Comparison of ENCODE assay signal across 1 cellular context in genomic region chr4:145566086-145566708, GRCh38.
TF ChIP-seq lines count a peak whose summit lies in the region.

No MANE protein-coding gene starts in this region.

TF ChIP-seq in HCT116, 20 proteins besides CTCF, POLR2A, EP300 and RAD21:
- no peak for TF ChIP-seq ZBTB33 (IDR thresholded peaks at IDR 0.05; ENCODE audit: extremely low read depth, insufficient replicate concordance, low read length)
- no peak for TF ChIP-seq CBX3 (IDR thresholded peaks at IDR 0.05; ENCODE audit: low read depth)
- no peak for TF ChIP-seq EGR1 (IDR thresholded peaks at IDR 0.05; ENCODE audit: low read depth)
